In the genomic region with DNA sequence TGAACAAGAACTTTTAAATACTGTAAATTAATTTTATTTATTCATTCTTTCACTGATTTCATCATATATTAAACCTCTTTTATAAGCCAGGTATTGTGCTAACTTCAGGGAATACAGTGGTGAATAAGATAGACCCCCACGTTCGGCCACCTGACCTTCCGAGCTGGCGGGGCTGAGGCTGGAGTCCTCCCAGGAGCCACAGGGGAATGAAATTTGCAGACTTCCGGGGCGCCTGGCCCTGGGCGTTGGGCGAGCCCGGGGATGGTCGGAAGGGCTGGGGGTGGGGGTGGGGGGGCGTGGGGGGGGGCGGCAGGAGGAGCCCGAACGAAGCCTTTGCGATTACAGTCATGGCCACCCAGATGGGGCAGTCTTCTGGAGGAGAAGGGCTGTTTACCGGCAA, we compare ENCODE assay signal across 7 cellular contexts.
"Had no signal": no experiment of that assay in that cellular context is flagged by ENCODE, and none has a peak within 500 bp of the region (broad histone marks: within the 10 kb centered on the region; RNA-seq: fewer than 3 reads in every experiment).

No MANE protein-coding gene starts in this region.

- H3K27ac ChIP-seq: GM23248 had no signal

- H3K4me3 ChIP-seq: GM23248, HAP-1 had no signal

- H2AFZ ChIP-seq: GM23248 had no signal

- DNase-seq: GM23248, GOT3, H9, HCEC 1CT, HFFc6 had no signal

- H3K9me3 ChIP-seq: HAP-1 had no signal

- H3K36me3 ChIP-seq: HAP-1 had no signal

- H3K27ac Mint-ChIP-seq: HFFc6 had no signal

- H3K4me3 Mint-ChIP-seq: H9, HFFc6 had no signal

- H3K9me3 Mint-ChIP-seq: HFFc6 had no signal

- ATAC-seq: HCT116 had no signal
